25 cellular contexts compared by ENCODE assay signal in genomic region chr2:165436559-165436958, GRCh38. TPM values are rescaled to one million over a fixed set of nuclear protein-coding genes. Genes with fewer than 3 reads are reported as not detected.
DNase-seq lines count a peak whose midpoint lies in the region; ATAC-seq, FAIRE-seq and TF ChIP-seq lines count a peak whose summit lies in the region.
"Had no signal": no experiment of that assay in that cellular context is flagged by ENCODE, and none has a peak within 500 bp of the region (broad histone marks: within the 10 kb centered on the region; RNA-seq: fewer than 3 reads in every experiment).

No MANE protein-coding gene starts in this region.

- TF ChIP-seq CTCF in GM12878 (IDR thresholded peaks at IDR 0.05 in 2 of 3, conservative IDR thresholded peaks at IDR 0.05 in 1 of 3; ENCODE audit: control insufficient read depth in 2 of 3, extremely low read depth in 1 of 3, insufficient read depth in 1 of 3, low read depth in 3 of 3, low read length in 3 of 3) (no peak), stomach (IDR thresholded peaks at IDR 0.05) (no peak), A673 (conservative IDR thresholded peaks at IDR 0.05; ENCODE audit: low read depth, low read length) (no peak)

- H3K36me3 ChIP-seq in GM12878 (ENCODE audit: control insufficient read depth in 2 of 2, insufficient read depth in 2 of 2, low read length in 1 of 2) (no peaks in the 10 kb centered on the region), stomach (no peaks in the 10 kb centered on the region), A673 (ENCODE audit: insufficient read depth, low read length, poor library complexity, severe bottlenecking) (no peaks in the 10 kb centered on the region)
- H3K36me3 ChIP-seq: prostate gland had no signal

- POLR2A ChIA-PET in GM12878 (lab: Charles Lee), result interaction anchor here (0.6 to 2.2 kb wide), 7 partner anchors 9 to 256 kb away, joined by 3 to 12 read pairs (median 3); no protein-coding TSS in a partner anchor
- POLR2A ChIA-PET in A673 (lab: Charles Lee; ENCODE audit: low non-redundant PET), result interaction anchor here (0.5 kb wide), 1 partner anchor 189 kb away, joined by 8 read pairs; no protein-coding TSS in a partner anchor

- H3K79me2 ChIP-seq in GM12878 (ENCODE audit: control insufficient read depth, insufficient read depth, low read length), result no peaks in the 10 kb centered on the region
- H3K79me2 ChIP-seq: hepatocyte had no signal

- ATAC-seq in GM18498 (IDR thresholded peaks at IDR 0.05; ENCODE audit: unreplicated experiment) (peak; percentile 69), GM19452 (IDR thresholded peaks at IDR 0.05; ENCODE audit: unreplicated experiment) (peak; percentile 69), HG03175 (IDR thresholded peaks at IDR 0.05; ENCODE audit: unreplicated experiment) (peak; percentile 52), GM12878 (peak; percentile 89)
- ATAC-seq: A549; activated naive CD8-positive, alpha-beta T cell treated with anti-CD3 and anti-CD28 coated beads, Interleukin-2, amount 50 U/mL, for 24 hours; body of pancreas; Right ventricle myocardium inferior; WTC11 had no signal

- BruUV-seq in GM12878 (replicated peaks; lab: Mats Ljungman, UMichigan), result no TSS peak
- no TSS peak for BruUV-seq in A673 (replicated peaks; lab: Mats Ljungman, UMichigan)

- intact Hi-C loops in GM12878 (cut with micrococcal nuclease; ENCODE audit: unreplicated experiment), result no loop called here
- intact Hi-C loops in stomach (cut with DNase I; ENCODE audit: low total_unique reads), result no loop called here
- intact Hi-C loops in A673 (cut with micrococcal nuclease; ENCODE audit: unreplicated experiment), result no loop called here

- 8% methylated on average over 3 of the region's 3 CpGs for WGBS in GM12878 (ENCODE audit: insufficient coverage, insufficient replicate concordance, low lambda C conversion rate, missing lambda C conversion rate)
- 76 to 83% (median 81%) methylated on average over 3 of the region's 3 CpGs for WGBS in stomach, 5 donors

- TF ChIP-seq RAD21 in GM12878 (IDR thresholded peaks at IDR 0.05; ENCODE audit: insufficient read depth, low read depth, low read length), result no peak

- H3K9me3 ChIP-seq in GM12878 (replicated peaks; ENCODE audit: control insufficient read depth, insufficient read depth, low read length), result no peaks in the 10 kb centered on the region
- no peaks in the 10 kb centered on the region for H3K9me3 ChIP-seq in stomach
- H3K9me3 ChIP-seq in A673 (ENCODE audit: low read depth, low read length, poor library complexity, severe bottlenecking), result no peaks in the 10 kb centered on the region
- H3K9me3 ChIP-seq: A549, body of pancreas, prostate gland had no signal

- H3K4me3 ChIP-seq in GM12878, result no peak overlapping the region
- no peak overlapping the region for H3K4me3 ChIP-seq in stomach
- H3K4me3 ChIP-seq in A673 (ENCODE audit: low read depth, low read length, poor library complexity, severe bottlenecking), result no peak overlapping the region
- H3K4me3 ChIP-seq: A549, body of pancreas, hepatocyte, prostate gland had no signal

- TF ChIP-seq POLR2A in GM12878 (IDR thresholded peaks at IDR 0.05; ENCODE audit: low read depth, low read length), result no peak
- TF ChIP-seq POLR2A in stomach (IDR thresholded peaks at IDR 0.05), result no peak

- RAD21 ChIA-PET in GM12878 (lab: Charles Lee; ENCODE audit: unreplicated experiment), result interaction anchor here (0.7 to 3.4 kb wide), 19 partner anchors 9 to 438 kb away, joined by 3 to 16 read pairs (median 5); no protein-coding TSS in a partner anchor

- H3K27me3 ChIP-seq in GM12878 (replicated peaks in 1 of 2; ENCODE audit: control insufficient read depth in 2 of 2, insufficient read depth in 2 of 2, low read length in 1 of 2) (no peaks in the 10 kb centered on the region), stomach (no peaks in the 10 kb centered on the region), A673 (replicated peaks; ENCODE audit: insufficient read depth, low read depth, low read length, poor library complexity) (no peaks in the 10 kb centered on the region)
- H3K27me3 ChIP-seq: body of pancreas, hepatocyte had no signal

- H3K27ac ChIP-seq in GM12878 (ENCODE audit: control insufficient read depth, insufficient read depth) (no peak overlapping the region), stomach (no peak overlapping the region), A673 (ENCODE audit: low read depth, low read length, poor library complexity, severe bottlenecking) (no peak overlapping the region)
- H3K27ac ChIP-seq: A549, body of pancreas, hepatocyte, prostate gland had no signal

- CTCF ChIA-PET in GM12878 (lab: Yijun Ruan, JAX) (interaction anchor here (0.7 to 5.0 kb wide), 16 partner anchors 9 to 438 kb away, joined by 3 to 26 read pairs (median 5); no protein-coding TSS in a partner anchor), A673 (lab: Charles Lee) (no interaction called here)

- DNase-seq in GM12878 (ENCODE audit: low read depth, low spot score), result no peak
- DNase-seq in NCI-H774 (lab: John Stamatoyannopoulos, UW), result no peak
- no peak for DNase-seq in stomach
- no peak for DNase-seq in A673 (ENCODE audit: low spot score)
- DNase-seq in NOMO-1 (lab: John Stamatoyannopoulos, UW; ENCODE audit: unreplicated experiment in 2 of 2), result no peak
- DNase-seq: activated CD4-positive, alpha-beta T cell treated with anti-CD3 and anti-CD28 coated beads, Interleukin-2, amount 50 U/mL, for 4 hours; activated effector memory CD4-positive, alpha-beta T cell treated with Interleukin-2 at 50 U/mL for 16 hours; activated naive CD8-positive, alpha-beta T cell treated with anti-CD3 and anti-CD28 coated beads, Interleukin-2, amount 50 U/mL, for 24 hours; body of pancreas; effector CD8-positive, alpha-beta T cell; foreskin melanocyte; H9; NCI-H2171 treated with DMSO at 0.1 percent for 48 hours; nephron progenitor cell; substantia nigra; T1000 had no signal

- no peak overlapping the region for H2AFZ ChIP-seq in GM12878 (ENCODE audit: control insufficient read depth, low read depth, low read length)
- H2AFZ ChIP-seq: hepatocyte had no signal

- no peak overlapping the region for H3K9ac ChIP-seq in GM12878 (ENCODE audit: control insufficient read depth, insufficient read depth, low read length)

- TF ChIP-seq EP300 in GM12878 (IDR thresholded peaks at IDR 0.05; ENCODE audit: borderline replicate concordance in 1 of 2, control insufficient read depth in 1 of 2, low read depth in 2 of 2, low read length in 2 of 2), result no peak
- no peak for TF ChIP-seq EP300 in stomach (IDR thresholded peaks at IDR 0.05)

- SMC1A ChIA-PET in GM12878 (lab: Charles Lee; ENCODE audit: uncharacterized antibody, unreplicated experiment), result interaction anchor here (0.6 to 10.1 kb wide), 33 partner anchors 8 to 1943 kb away, joined by 3 to 107 read pairs (median 5); no protein-coding TSS in a partner anchor

- in situ Hi-C loops in GM12878 (cut with MboI), result no loop called here

- no peak overlapping the region for H3K4me2 ChIP-seq in GM12878 (ENCODE audit: control insufficient read depth, insufficient read depth)
- H3K4me2 ChIP-seq: A549, hepatocyte had no signal

- FAIRE-seq in GM12878 (lab: Jason Lieb, UNC), result no peak
- FAIRE-seq: A549, urothelium cell line had no signal

- H3K4me1 ChIP-seq in GM12878 (ENCODE audit: control insufficient read depth, insufficient read depth, low read length) (no peaks in the 10 kb centered on the region), stomach (no peaks in the 10 kb centered on the region), A673 (ENCODE audit: insufficient read depth, low read length, poor library complexity, severe bottlenecking) (peaks cover 36% of the 10 kb centered on the region)
- H3K4me1 ChIP-seq: A549, body of pancreas, prostate gland had no signal

- H4K20me1 ChIP-seq in GM12878 (ENCODE audit: control insufficient read depth, insufficient read depth), result no peaks in the 10 kb centered on the region

TF ChIP-seq in GM12878, 131 proteins besides CTCF, POLR2A, EP300 and RAD21 (continues in another document):
- TF ChIP-seq PKNOX1 (IDR thresholded peaks at IDR 0.05) (no peak), FOXM1 (IDR thresholded peaks at IDR 0.05; ENCODE audit: low read depth, low read length) (no peak), NFXL1 (IDR thresholded peaks at IDR 0.05; ENCODE audit: borderline replicate concordance) (no peak), HCFC1 (IDR thresholded peaks at IDR 0.05; ENCODE audit: low read length) (no peak)

RNA-seq across cellular contexts. Expression of gene CSRNP3, which starts 32.9 kb away (rescaled TPM):
- 6.5 TPM in 2 replicates for total RNA-seq in GM12878 (2013; cell fraction: nucleolus; rRNA removed)
- total RNA-seq in GM12878 (2014; rRNA removed) (0.05 and 0.06 TPM in 2 replicates), GM12878 (2014; rRNA removed; fragmentation: Illumina TruSeq; extraction: Trizol) (0.09 and 0.18 TPM in 2 replicates), GM12878 (2021) (0.21 and 0.36 TPM in 2 replicates), stomach (1 to 10 TPM in 1 of 5 donors, under 1 TPM in 3, not detected in 1; under 0.01 to 9.9 (median 0.72) TPM), A673 (2021) (39.5 and 47.7 TPM in 2 replicates)
- not detected for polyA plus RNA-seq in GM12878 (2011; ENCODE audit: low read depth)
- polyA plus RNA-seq in GM12878 (2011; rRNA removed) (5.2 and 8.7 TPM in 2 replicates), GM12878 (2014; fragmentation: Illumina TruSeq; extraction: Trizol) (0.04 and 0.13 TPM in 2 replicates), GM12878 (2014; fragmentation: Nextera tagmentation; extraction: Ambion mirVana) (under 1 TPM in 1 of 2 experiments, not detected in 1; 0.11 TPM), GM12878 (2014; rRNA removed) (0.04 and 0.16 TPM in 2 replicates), GM12878 (2016; fragmentation: Nextera tagmentation; extraction: Ambion mirVana) (under 1 TPM; 0.03 to 0.12 TPM), stomach (1 to 10 TPM in 1 of 3 donors, under 1 TPM in 2; 0.23 to 1.4 (median 0.31) TPM)
- polyA plus RNA-seq in GM12878 (2011; cell fraction: cytosol; rRNA removed), result 2.9 and 3.0 TPM in 2 replicates
- polyA plus RNA-seq in GM12878 (2011; cell fraction: nucleus; rRNA removed), result 4.3 and 6.3 TPM in 2 replicates
- 0.11 TPM in 1 of 2 replicates, not detected in the other for polyA plus RNA-seq in GM12878 (2012)
- polyA minus RNA-seq in GM12878 (2011; rRNA and poly(A)+ RNA removed), result 19.1 and 33.4 TPM in 2 replicates
- polyA minus RNA-seq in GM12878 (2011; cell fraction: cytosol; rRNA and poly(A)+ RNA removed), result 3.5 and 3.6 TPM in 2 replicates
- polyA minus RNA-seq in GM12878 (2011; cell fraction: nucleus; rRNA and poly(A)+ RNA removed), result 11.2 and 12.1 TPM in 2 replicates
